8 cellular contexts compared by ENCODE assay signal in genomic region chr6:24666097-24666615, GRCh38. TPM values are rescaled to one million over a fixed set of nuclear protein-coding genes. Genes with fewer than 3 reads are reported as not detected.
A peak's percentile ranks its signal among the peaks of the same experiment; 100 is the strongest.
DNase-seq lines count a peak whose midpoint lies in the region; ATAC-seq and TF ChIP-seq lines count a peak whose summit lies in the region.

No MANE protein-coding gene starts in this region.

- peaks cover 14% of the 10 kb centered on the region; the same call in 1 of the 2 replicates for H3K36me3 ChIP-seq in ACC112 (ENCODE audit: insufficient read depth, low read length)
- peaks cover 0 to 16% (median 0%) of the 10 kb centered on the region in 3 donors for H3K36me3 ChIP-seq in Peyer's patch

- DNase-seq in Peyer's patch: peak in 2 of 3 donors; percentile 49 to 74
- no peak for DNase-seq in MCF 10A (ENCODE audit: unreplicated experiment)
- peak; percentile 19 for DNase-seq in inferior parietal cortex (ENCODE audit: extremely low spot score)
- peak; percentile 18 for DNase-seq in stimulated activated CD4-positive, alpha-beta T cell treated with anti-CD3 and anti-CD28 coated beads, Interleukin-2, amount 100 ng/mL, for 4 hours (ENCODE audit: low read depth)
- no peak for DNase-seq in NCI-H1436 treated with DMSO at 0.1 percent for 48 hours (lab: John Stamatoyannopoulos, UW)

- peaks cover 39% of the 10 kb centered on the region for H3K36me3 Mint-ChIP-seq in MCF 10A (ENCODE audit: insufficient read depth, unreplicated experiment)

- no peaks in the 10 kb centered on the region for H3K27me3 Mint-ChIP-seq in MCF 10A (ENCODE audit: insufficient read depth, unreplicated experiment)

- peak overlapping the region; percentile 94 for H3K4me3 Mint-ChIP-seq in MCF 10A (ENCODE audit: unreplicated experiment)

- intact Hi-C loops in MCF 10A (cut with micrococcal nuclease): no loop called here

- H3K27ac ChIP-seq in ACC112 (ENCODE audit: low read depth, low read length) (peak overlapping the region; percentile 92; the same call in 1 of the 2 replicates), Peyer's patch (peak overlapping the region; percentile 88 to 98 (median 91))

- H3K4me1 ChIP-seq in ACC112 (ENCODE audit: control insufficient read depth, insufficient read depth, low read length, unreplicated experiment) (peaks cover 23% of the 10 kb centered on the region), Peyer's patch (peaks cover 2 to 25% (median 7%) of the 10 kb centered on the region in 4 donors)

- CTCF ChIA-PET in MCF 10A (lab: Yijun Ruan, JAX): interaction anchor here (0.6 to 3.2 kb wide), 7 partner anchors 11 to 1674 kb away, joined by 3 to 36 read pairs (median 3); no protein-coding TSS in a partner anchor

- peak overlapping the region; percentile 95 for H2AFZ ChIP-seq in ACC112 (ENCODE audit: low read length, unreplicated experiment)

- ATAC-seq in GM18505 (IDR thresholded peaks at IDR 0.05; ENCODE audit: unreplicated experiment) (peak; percentile 33), HG03025 (IDR thresholded peaks at IDR 0.05; ENCODE audit: low FRiP score, unreplicated experiment) (peak; percentile 37)

- BruUV-seq in MCF 10A (replicated peaks; lab: Mats Ljungman, UMichigan): TSS peak; percentile 47

- H3K79me2 ChIP-seq in ACC112 (ENCODE audit: control insufficient read depth, insufficient read depth, low read length, unreplicated experiment): peaks cover 30% of the 10 kb centered on the region

- H3K27me3 ChIP-seq in ACC112 (ENCODE audit: insufficient read depth, low read length) (no peaks in the 10 kb centered on the region), Peyer's patch (no peaks in the 10 kb centered on the region)

- H3K4me1 Mint-ChIP-seq in MCF 10A (ENCODE audit: insufficient read depth, unreplicated experiment): peaks cover 15% of the 10 kb centered on the region

- POLR2A ChIA-PET in MCF 10A (lab: Yijun Ruan, JAX): interaction anchor here (0.6 to 3.0 kb wide), 23 partner anchors 8 to 346 kb away, joined by 3 to 26 read pairs (median 3); partner anchors contain the start of gene KIAA0319

- peak overlapping the region; percentile 96 for H3K27ac Mint-ChIP-seq in MCF 10A (ENCODE audit: low read depth, unreplicated experiment)

- no peak for TF ChIP-seq POLR2A in GM18505 (IDR thresholded peaks at IDR 0.05; ENCODE audit: borderline replicate concordance, extremely low read depth, insufficient read depth, insufficient read length)
- no peak for TF ChIP-seq POLR2A in Peyer's patch (IDR thresholded peaks at IDR 0.05)

- TF ChIP-seq CTCF in Peyer's patch (IDR thresholded peaks at IDR 0.05): no peak
- no peak for TF ChIP-seq CTCF in MCF 10A (IDR thresholded peaks at IDR 0.05; ENCODE audit: unreplicated experiment)

- H3K4me3 ChIP-seq in ACC112 (ENCODE audit: low read depth, low read length) (peak overlapping the region; percentile 88), Peyer's patch (peak overlapping the region; percentile 87 to 97 (median 90))

- H3K9me3 Mint-ChIP-seq in MCF 10A (ENCODE audit: unreplicated experiment): no peaks in the 10 kb centered on the region

- no peaks in the 10 kb centered on the region for H3K9me3 ChIP-seq in Peyer's patch

RNA-seq across cellular contexts. Expression of gene TDP2, which starts 0.5 kb away (rescaled TPM):
- total RNA-seq in Peyer's patch (100 to 1,000 TPM in 3 of 4 donors, 10 to 100 TPM in 1; 69.3 to 403 (median 279) TPM), MCF 10A (2022) (27.6 and 28.2 TPM in 2 replicates)

RNA-seq across cellular contexts. Expression of gene ACOT13, which starts 0.7 kb away (rescaled TPM):
- 10 to 100 TPM in 2 of 4 donors, 1 to 10 TPM in 2; 5.2 to 23.1 (median 9.1) TPM for total RNA-seq in Peyer's patch
- 29.4 and 31.4 TPM in 2 replicates for total RNA-seq in MCF 10A (2022)

RNA-seq across cellular contexts. Expression of gene KIAA0319, which starts 20.2 kb away (rescaled TPM):
- total RNA-seq in Peyer's patch (under 1 TPM in 2 of 4 donors, not detected in 2; 0.18 to 0.38 TPM), MCF 10A (2022) (0.05 TPM in 1 of 2 replicates, not detected in the other)

RNA-seq across cellular contexts. Expression of gene C6orf62, which starts 52.8 kb away (rescaled TPM):
- total RNA-seq in Peyer's patch (10 to 100 TPM; 48.7 to 74.8 (median 59.4) TPM), MCF 10A (2022) (96.2 and 101 TPM in 2 replicates)

Comparison
In these comparisons a context has a peak if more than half of its experiments do, and no peak if none do; other contexts are left out.
1. DNase-seq: peak in Peyer's patch (2 of 3), inferior parietal cortex (single experiment) and stimulated activated CD4-positive, alpha-beta T cell treated with anti-CD3 and anti-CD28 coated beads, Interleukin-2, amount 100 ng/mL, for 4 hours (single experiment); none in MCF 10A (single experiment) and NCI-H1436 treated with DMSO at 0.1 percent for 48 hours (single experiment).